Comparison of ENCODE assay signal across 9 cellular contexts in the genomic region with DNA sequence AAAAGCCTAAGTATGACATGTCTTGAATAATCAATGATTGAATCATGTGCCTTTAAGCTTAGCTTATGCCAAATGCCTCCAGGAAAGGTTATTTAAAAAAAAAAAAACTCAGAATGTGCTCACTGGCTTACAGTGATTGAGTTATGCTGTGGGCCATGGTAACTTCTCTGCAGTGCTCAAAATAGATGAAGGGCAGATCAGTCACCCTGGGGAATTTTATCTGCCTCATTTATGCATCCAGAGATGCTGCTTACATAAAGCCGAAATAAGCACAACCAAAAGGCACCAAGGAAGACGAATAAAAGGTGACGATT.
DNase-seq lines count a peak whose midpoint lies in the region; ATAC-seq and TF ChIP-seq lines count a peak whose summit lies in the region.
"Had no signal": no experiment of that assay in that cellular context is flagged by ENCODE, and none has a peak within 500 bp of the region (broad histone marks: within the 10 kb centered on the region; RNA-seq: fewer than 3 reads in every experiment).

No MANE protein-coding gene starts in this region.

- DNase-seq in GM12864 (ENCODE audit: low read depth) (no peak), coronary artery (ENCODE audit: low spot score) (no peak), lower leg skin (ENCODE audit: low spot score in 2 of 2) (no peak), retina (no peak)
- DNase-seq: NCI-H526 treated with DMSO at 0.1 percent for 48 hours had no signal

- peaks cover 64 to 83% (median 77%) of the 10 kb centered on the region in 3 donors for H3K4me1 Mint-ChIP-seq in IgD-negative memory B cell

- H3K4me3 ChIP-seq in GM12864 (ENCODE audit: low read depth, low read length) (peak overlapping the region; percentile 43), coronary artery (peak overlapping the region; percentile 51), skin epidermis (no peak overlapping the region), lower leg skin (ENCODE audit: low read depth, poor library complexity, severe bottlenecking) (no peak overlapping the region)

- no peaks in the 10 kb centered on the region for H3K36me3 Mint-ChIP-seq in IgD-negative memory B cell

- peak overlapping the region; percentile 80 to 95 (median 88) for H3K4me3 Mint-ChIP-seq in IgD-negative memory B cell
- H3K4me3 Mint-ChIP-seq: dendritic cell treated with granulocyte-macrophage colony-stimulating factor and Interleukin-4, amounts not matched to agents 40 ng/mL and 50 ng/mL, for 4 days had no signal

- H3K27ac ChIP-seq in coronary artery: peak overlapping the region in 1 of 2 donors; percentile 65
- H3K27ac ChIP-seq in skin epidermis: peak overlapping the region in 20 of 21 experiments; percentile 2 to 85 (median 56)

- no peaks in the 10 kb centered on the region for H3K27me3 Mint-ChIP-seq in IgD-negative memory B cell
- H3K27me3 Mint-ChIP-seq: dendritic cell treated with granulocyte-macrophage colony-stimulating factor and Interleukin-4, amounts not matched to agents 40 ng/mL and 50 ng/mL, for 4 days had no signal

- no peak for ATAC-seq in HG03196 (IDR thresholded peaks at IDR 0.05; ENCODE audit: unreplicated experiment)

- no peak for TF ChIP-seq POLR2A in lower leg skin (IDR thresholded peaks at IDR 0.05)

- H3K27ac Mint-ChIP-seq in IgD-negative memory B cell: peak overlapping the region; percentile 36 to 92 (median 78)

- TF ChIP-seq CTCF in GM12864 (IDR thresholded peaks at IDR 0.05; ENCODE audit: low read depth, low read length, missing control alignments) (no peak), coronary artery (IDR thresholded peaks at IDR 0.05) (no peak), lower leg skin (IDR thresholded peaks at IDR 0.05) (no peak)

- 34 to 56% methylated on average over 3 of the region's 3 CpGs for WGBS in lower leg skin, 2 donors

- H3K9me3 Mint-ChIP-seq in IgD-negative memory B cell: no peaks in the 10 kb centered on the region
- H3K9me3 Mint-ChIP-seq: dendritic cell treated with granulocyte-macrophage colony-stimulating factor and Interleukin-4, amounts not matched to agents 40 ng/mL and 50 ng/mL, for 4 days had no signal

- intact Hi-C loops in lower leg skin (cut with DNase I; ENCODE audit: low total_unique reads): no loop called here

Comparison
In these comparisons a context has a peak if more than half of its experiments do, and no peak if none do; other contexts are left out.
1. H3K4me3 ChIP-seq: peak in GM12864 (single experiment) and coronary artery (single experiment); none in skin epidermis (0 of 7) and lower leg skin (single experiment).